18 cellular contexts compared by ENCODE assay signal in the genomic region with DNA sequence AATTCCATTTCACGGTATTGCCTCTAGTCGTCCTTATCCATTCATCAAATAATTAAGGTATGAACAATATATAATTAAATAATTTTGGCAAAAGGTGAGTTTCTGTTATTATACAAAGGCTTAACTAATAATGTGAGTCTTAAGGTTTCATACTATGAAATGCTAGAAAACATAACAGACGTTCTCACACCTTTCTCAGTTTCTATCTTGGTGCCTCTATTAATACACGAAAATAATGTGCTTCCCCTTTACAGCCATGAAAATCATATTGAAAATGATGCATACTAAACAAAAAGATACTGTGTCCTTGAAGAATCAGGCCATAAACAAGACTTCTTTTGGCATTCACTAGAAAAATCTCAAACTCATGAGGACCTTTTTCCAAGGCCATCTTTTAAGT. TPM values are rescaled to one million over a fixed set of nuclear protein-coding genes. Genes with fewer than 3 reads are reported as not detected.
DNase-seq lines count a peak whose midpoint lies in the region; ATAC-seq and TF ChIP-seq lines count a peak whose summit lies in the region.
"Had no signal": no experiment of that assay in that cellular context is flagged by ENCODE, and none has a peak within 500 bp of the region (broad histone marks: within the 10 kb centered on the region; RNA-seq: fewer than 3 reads in every experiment).

No MANE protein-coding gene starts in this region.

- H3K23me2 ChIP-seq in H9 (ENCODE audit: insufficient read length, low read depth, low read length, poor library complexity, severe bottlenecking) = no peaks in the 10 kb centered on the region

- no peak overlapping the region for H3K23ac ChIP-seq in H9 (ENCODE audit: insufficient read length, low read depth, low read length)

- peak; percentile 93 for ATAC-seq in GM19351 (IDR thresholded peaks at IDR 0.05; ENCODE audit: unreplicated experiment)
- peak; percentile 63 for ATAC-seq in HG02884 (IDR thresholded peaks at IDR 0.05; ENCODE audit: unreplicated experiment)
- no peak for ATAC-seq in GM21723 (IDR thresholded peaks at IDR 0.05; ENCODE audit: unreplicated experiment)
- ATAC-seq in GM19455 (IDR thresholded peaks at IDR 0.05; ENCODE audit: unreplicated experiment) = no peak

- H3K36me3 ChIP-seq in SK-N-MC (ENCODE audit: insufficient read depth, low read length) = no peaks in the 10 kb centered on the region
- H3K36me3 ChIP-seq in smooth muscle cell (ENCODE audit: low read depth) = no peaks in the 10 kb centered on the region
- H3K36me3 ChIP-seq: BE2C had no signal

- H4K8ac ChIP-seq in H9 (replicated peaks; ENCODE audit: insufficient read length, low read depth, low read length) = no peak overlapping the region

- 98% methylated on average over 4 of the region's 4 CpGs for WGBS in smooth muscle cell (ENCODE audit: low lambda C conversion rate)
- WGBS in H9 (ENCODE audit: extremely low coverage, insufficient read length, low lambda C conversion rate) = no CpG with 5 or more reads among the region's 4 CpGs

- H3K9ac ChIP-seq in SK-N-MC (ENCODE audit: insufficient read length) (peak overlapping the region; percentile 76), smooth muscle cell (ENCODE audit: low read depth) (no peak overlapping the region), H9 (ENCODE audit: extremely low read depth, insufficient read length, low read length) (no peak overlapping the region)

- no peak overlapping the region for H2BK120ac ChIP-seq in H9 (ENCODE audit: low read depth, low read length, poor library complexity, severe bottlenecking)

- no peak overlapping the region for H3K4me3 Mint-ChIP-seq in H9
- H3K4me3 Mint-ChIP-seq: CD4-positive, alpha-beta T cell had no signal

- H3T11ph ChIP-seq in H9 (ENCODE audit: low read length) = no peak overlapping the region

- H4K20me1 ChIP-seq in smooth muscle cell (ENCODE audit: low read depth) (no peaks in the 10 kb centered on the region), H9 (ENCODE audit: control insufficient read depth, insufficient read depth, insufficient read length) (no peaks in the 10 kb centered on the region)

- no peak overlapping the region for H3K18ac ChIP-seq in H9 (ENCODE audit: insufficient read length, low read depth, low read length)

- H3K27me3 Mint-ChIP-seq in H9 (ENCODE audit: low read depth) = no peaks in the 10 kb centered on the region
- H3K27me3 Mint-ChIP-seq: CD4-positive, alpha-beta T cell had no signal

- H4K5ac ChIP-seq in H9 (ENCODE audit: insufficient read length, low read depth, low read length) = no peak overlapping the region

- no peak overlapping the region for H2BK15ac ChIP-seq in H9 (ENCODE audit: low read depth, low read length)

- no peak for TF ChIP-seq CTCF in smooth muscle cell (IDR thresholded peaks at IDR 0.05; ENCODE audit: borderline replicate concordance, insufficient read depth, poor library complexity, severe bottlenecking)
- TF ChIP-seq CTCF in H9 (conservative IDR thresholded peaks at IDR 0.05) = no peak

- H3K4me3 ChIP-seq in SK-N-MC = peak overlapping the region; percentile 74
- no peak overlapping the region for H3K4me3 ChIP-seq in smooth muscle cell

- no peak overlapping the region for H4K91ac ChIP-seq in H9 (ENCODE audit: insufficient read length, low read depth, low read length)

- H3K36me3 Mint-ChIP-seq in H9 (ENCODE audit: insufficient read depth in 1 of 3, low read depth in 3 of 3) = no peaks in the 10 kb centered on the region

- H2AFZ ChIP-seq in smooth muscle cell (ENCODE audit: low read depth) = peak overlapping the region; percentile 86
- H2AFZ ChIP-seq in H9 (ENCODE audit: low read length) = no peak overlapping the region

- no peaks in the 10 kb centered on the region for H3K79me1 ChIP-seq in H9 (ENCODE audit: insufficient read depth, low read depth, low read length, poor library complexity, severe bottlenecking)

- H2BK20ac ChIP-seq in H9 (ENCODE audit: low read depth, low read length, poor library complexity, severe bottlenecking) = no peak overlapping the region

- no peak overlapping the region for H2BK12ac ChIP-seq in H9 (ENCODE audit: insufficient read length, low read depth, low read length)

- H3K27ac ChIP-seq in SK-N-MC (peak overlapping the region; percentile 98), smooth muscle cell (ENCODE audit: low read depth) (no peak overlapping the region), H9 (ENCODE audit: insufficient read length, low read depth, low read length) (no peak overlapping the region)

- H3K27ac Mint-ChIP-seq in H9 = no peak overlapping the region
- H3K27ac Mint-ChIP-seq: CD4-positive, alpha-beta T cell had no signal

- H3K27me3 ChIP-seq in smooth muscle cell (ENCODE audit: low read depth) (no peaks in the 10 kb centered on the region), H9 (ENCODE audit: insufficient read depth, low read length) (no peaks in the 10 kb centered on the region)

- H2AK5ac ChIP-seq in H9 (ENCODE audit: insufficient read length, low read length) = no peak overlapping the region

- H3K79me2 ChIP-seq in smooth muscle cell (ENCODE audit: low read depth) (no peaks in the 10 kb centered on the region), H9 (ENCODE audit: insufficient read depth, low read length) (no peaks in the 10 kb centered on the region)

- H3K56ac ChIP-seq in H9 (ENCODE audit: insufficient read length, low read depth, low read length) = no peak overlapping the region

- H3K4me1 Mint-ChIP-seq in H9 = peaks cover 0 to 5% of the 10 kb centered on the region in 2 experiments; a peak in 1 of 4 replicates

- no peak overlapping the region for H3K4me2 ChIP-seq in smooth muscle cell
- no peak overlapping the region for H3K4me2 ChIP-seq in H9 (ENCODE audit: insufficient read depth, insufficient read length, low read length)

- no peak overlapping the region for H3K4ac ChIP-seq in H9 (ENCODE audit: low read depth, low read length)

- H3K4me1 ChIP-seq in smooth muscle cell (ENCODE audit: low read depth) (peaks cover 9% of the 10 kb centered on the region), H9 (ENCODE audit: insufficient read depth, low read length) (no peaks in the 10 kb centered on the region)
- H3K4me1 ChIP-seq: BE2C had no signal

- no peaks in the 10 kb centered on the region for H3K9me3 ChIP-seq in SK-N-MC (ENCODE audit: low read depth, low read length)
- H3K9me3 ChIP-seq in smooth muscle cell (replicated peaks; ENCODE audit: low read depth) = no peaks in the 10 kb centered on the region
- H3K9me3 ChIP-seq in H9 (ENCODE audit: control insufficient read depth, low read depth, low read length) = no peaks in the 10 kb centered on the region
- H3K9me3 ChIP-seq: BE2C had no signal

- H3K9me3 Mint-ChIP-seq in H9 = no peaks in the 10 kb centered on the region
- H3K9me3 Mint-ChIP-seq: CD4-positive, alpha-beta T cell had no signal

- no peak overlapping the region for H3K14ac ChIP-seq in H9 (ENCODE audit: insufficient read depth, low read length)

- H3F3A ChIP-seq in smooth muscle cell (ENCODE audit: low read depth) = no peaks in the 10 kb centered on the region

- no peak overlapping the region for H2BK5ac ChIP-seq in H9 (ENCODE audit: insufficient read length, low read length)

- DNase-seq in SK-N-MC (ENCODE audit: low read depth, low spot score) = no peak
- no peak for DNase-seq in smooth muscle cell (lab: John Stamatoyannopoulos, UW; ENCODE audit: unreplicated experiment)
- no peak for DNase-seq in effector CD8-positive, alpha-beta T cell (lab: John Stamatoyannopoulos, UW)
- no peak for DNase-seq in H9
- DNase-seq: BE2C; Calu3; CD4-positive, alpha-beta T cell; HCEC 1CT; NCI-H1417; NCI-H1930; NCI-H2171; NCI-H446; NCI-H69; T-helper 9 cell had no signal

RNA-seq across cellular contexts. Expression of gene CAV2, which starts 54.1 kb away (rescaled TPM):
- total RNA-seq in smooth muscle cell = 68.0 and 77.9 TPM in 2 replicates
- 38.8 and 55.5 TPM in 2 replicates for polyA plus RNA-seq in smooth muscle cell
- 3.7 and 4.7 TPM in 2 replicates for total RNA-seq in H9 (2021)
- total RNA-seq: CD4-positive, alpha-beta T cell had no signal

Comparison
In these comparisons a context has a peak if more than half of its experiments do, and no peak if none do; other contexts are left out.
1. ATAC-seq: peak in GM19351 (single experiment) and HG02884 (single experiment); none in GM21723 (single experiment) and GM19455 (single experiment).
2. RNA of gene CAV2, which starts 54.1 kb away (total RNA-seq): 68.0 to 77.9 TPM in smooth muscle cell; 3.7 to 4.7 TPM in H9; every median in the first group is over 10 times any median in the second.